ENCODE assay signal across 8 cellular contexts in the genomic region with DNA sequence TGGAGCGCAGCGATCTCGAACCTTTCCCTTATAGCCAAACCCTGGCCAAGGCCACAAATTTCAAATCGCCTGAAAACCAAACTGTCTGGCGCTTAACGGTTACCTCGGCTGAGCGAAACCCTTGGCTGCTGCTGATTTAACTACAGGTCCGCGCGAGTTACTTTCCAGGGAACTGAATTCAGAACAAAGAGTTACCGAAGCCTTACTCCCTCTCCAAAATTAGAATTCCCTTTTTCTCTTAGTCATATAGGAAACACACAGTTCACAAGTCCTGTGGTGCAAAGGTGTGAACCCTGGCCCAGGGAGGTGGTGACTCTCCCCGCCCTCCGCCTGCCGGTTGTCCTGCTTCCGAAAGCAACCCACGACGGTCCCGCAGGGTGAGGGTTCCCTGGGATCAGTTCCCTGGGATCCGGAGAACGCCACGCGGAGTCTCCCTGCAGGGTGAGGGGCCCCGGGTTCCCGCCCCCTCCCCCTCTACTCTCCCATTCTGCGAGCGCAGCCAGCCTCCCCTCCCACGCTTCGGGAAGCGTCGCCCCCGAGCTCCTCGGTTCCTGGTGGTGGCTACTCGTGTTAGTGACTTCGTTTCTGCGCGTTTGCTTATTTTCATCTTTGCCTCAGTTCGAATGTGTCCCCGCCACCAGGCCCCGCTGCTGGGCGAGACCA. TPM values are rescaled to one million over a fixed set of nuclear protein-coding genes. Genes with fewer than 3 reads are reported as not detected.
DNase-seq lines count a peak whose midpoint lies in the region; ATAC-seq and TF ChIP-seq lines count a peak whose summit lies in the region.

No MANE protein-coding gene starts in this region.

- no peaks in the 10 kb centered on the region for H3K79me2 ChIP-seq in MM.1S (ENCODE audit: low read length)

- H3K4me3 Mint-ChIP-seq in brain = peak overlapping the region; percentile 79 to 92 (median 88)

- no peaks in the 10 kb centered on the region for H3F3A ChIP-seq in MM.1S (ENCODE audit: insufficient read depth, low read length)

- H3K9me3 ChIP-seq in MM.1S (replicated peaks; ENCODE audit: insufficient read depth, low read length) (no peaks in the 10 kb centered on the region), left lung (no peaks in the 10 kb centered on the region), thymus (ENCODE audit: control insufficient read depth) (no peaks in the 10 kb centered on the region)

- WGBS in thymus = 4% methylated on average over 41 of the region's 41 CpGs

- no peak overlapping the region for H3K27ac ChIP-seq in MM.1S (ENCODE audit: low read length)
- H3K27ac ChIP-seq in left lung = no peak overlapping the region
- no peak overlapping the region for H3K27ac ChIP-seq in thymus (ENCODE audit: low read depth)

- H2AFZ ChIP-seq in MM.1S (ENCODE audit: low read length) = peak overlapping the region; percentile 45

- H3K9me3 Mint-ChIP-seq in brain = peaks cover 0 to 5% (median 3%) of the 10 kb centered on the region in 5 experiments

- TF ChIP-seq CTCF in MM.1S (IDR thresholded peaks at IDR 0.05; ENCODE audit: low read length) (no peak), brain (conservative IDR thresholded peaks at IDR 0.05) (no peak), left lung (IDR thresholded peaks at IDR 0.05) (no peak)

- no peaks in the 10 kb centered on the region for H3K36me3 Mint-ChIP-seq in brain

- H3K4me3 ChIP-seq in MM.1S (ENCODE audit: low read length) (peak overlapping the region; percentile 37; the same call in 1 of the 2 replicates), left lung (peak overlapping the region; percentile 18 to 43), thymus (ENCODE audit: low read length) (peak overlapping the region; percentile 46)

- peaks cover 11% of the 10 kb centered on the region for H3K4me1 Mint-ChIP-seq in brain

- H4K20me1 ChIP-seq in MM.1S (ENCODE audit: insufficient read depth, low read length) = no peaks in the 10 kb centered on the region

- peaks cover 14% of the 10 kb centered on the region for H3K27me3 ChIP-seq in MM.1S (replicated peaks; ENCODE audit: insufficient read depth, low read length)
- peaks cover 57 to 93% of the 10 kb centered on the region in 2 donors for H3K27me3 ChIP-seq in left lung
- H3K27me3 ChIP-seq in thymus (ENCODE audit: control insufficient read depth, insufficient read depth) = peaks cover 54% of the 10 kb centered on the region

- H3K36me3 ChIP-seq in MM.1S (replicated peaks; ENCODE audit: insufficient read depth, low read length) (no peaks in the 10 kb centered on the region), left lung (peaks cover 0 to 11% of the 10 kb centered on the region in 2 donors), thymus (ENCODE audit: control insufficient read depth, insufficient read depth) (no peaks in the 10 kb centered on the region)

- ATAC-seq in left lung = peak; percentile 13
- ATAC-seq in GM21360 (IDR thresholded peaks at IDR 0.05; ENCODE audit: unreplicated experiment) = no peak
- no peak for ATAC-seq in HG03175 (IDR thresholded peaks at IDR 0.05; ENCODE audit: unreplicated experiment)

- intact Hi-C loops in left lung (cut with DNase I) = no loop called here

- H3K27me3 Mint-ChIP-seq in brain = peaks cover 63% of the 10 kb centered on the region

- no peak overlapping the region for H3K27ac Mint-ChIP-seq in brain

- H3K4me2 ChIP-seq in MM.1S (ENCODE audit: low read depth, low read length) = peak overlapping the region; percentile 81; the same call in 1 of the 2 replicates

- H3K4me1 ChIP-seq in MM.1S (ENCODE audit: low read length) = no peaks in the 10 kb centered on the region
- H3K4me1 ChIP-seq in left lung = peaks cover 20 to 38% of the 10 kb centered on the region in 2 donors
- H3K4me1 ChIP-seq in thymus (ENCODE audit: control insufficient read depth, insufficient read depth, low read length) = peaks cover 10% of the 10 kb centered on the region

- H3K9me2 ChIP-seq in MM.1S (replicated peaks; ENCODE audit: insufficient read depth, low read length) = no peaks in the 10 kb centered on the region

- no peak overlapping the region for H3K9ac ChIP-seq in MM.1S (ENCODE audit: low read length)

- peak in 2 of 3 experiments; percentile 90 to 91 for DNase-seq in NCI-H1417 (lab: John Stamatoyannopoulos, UW)
- no peak for DNase-seq in NCI-H1417 treated with DMSO at 0.1 percent for 48 hours (lab: John Stamatoyannopoulos, UW)
- DNase-seq in MM.1S = no peak
- no peak for DNase-seq in left lung

RNA-seq across cellular contexts. Expression of a gene that starts 1.1 kb away (rescaled TPM):
- polyA plus RNA-seq in brain (ENCODE audit: insufficient read depth, low read depth, low replicate concordance) (6.1 TPM), thymus (0.02 TPM)
- total RNA-seq in left lung = under 1 TPM in 1 of 2 donors, not detected in 1; 0.09 TPM

Comparison
In these comparisons a context has a peak if more than half of its experiments do, and no peak if none do; other contexts are left out.
1. DNase-seq: peak in NCI-H1417 (2 of 3); none in NCI-H1417 treated with DMSO at 0.1 percent for 48 hours (single experiment), MM.1S (single experiment) and left lung (0 of 2).
2. Peak in every context shown above with its lines, with median percentiles within 50 percentile points of each other: H3K4me3 ChIP-seq.